Comparison of ENCODE assay signal across 24 cellular contexts in genomic region chr11:26806209-26806608, GRCh38.
DNase-seq lines count a peak whose midpoint lies in the region; ATAC-seq and TF ChIP-seq lines count a peak whose summit lies in the region.
"Had no signal": no experiment of that assay in that cellular context is flagged by ENCODE, and none has a peak within 500 bp of the region (broad histone marks: within the 10 kb centered on the region; RNA-seq: fewer than 3 reads in every experiment).

No MANE protein-coding gene starts in this region.

- H2BK20ac ChIP-seq in IMR-90 (ENCODE audit: low read depth, low read length): no peak overlapping the region

- intact Hi-C loops in IMR-90 (cut with micrococcal nuclease): no loop called here

- H3K23ac ChIP-seq in IMR-90 (ENCODE audit: low read depth, low read length): no peak overlapping the region

- no peak overlapping the region for H2AK9ac ChIP-seq in IMR-90 (replicated peaks; ENCODE audit: low read depth, low read length, poor library complexity)

- no peak overlapping the region for H3K18ac ChIP-seq in IMR-90 (ENCODE audit: low read depth, low read length)

- no peak overlapping the region for H3K4me2 ChIP-seq in IMR-90 (ENCODE audit: low read depth, low read length)
- H3K4me2 ChIP-seq: GM23338 had no signal

- H4K8ac ChIP-seq in IMR-90 (ENCODE audit: low read depth in 2 of 2, low read length in 2 of 2): no peak overlapping the region

- no peak overlapping the region for H2BK5ac ChIP-seq in IMR-90 (ENCODE audit: low read depth, low read length, poor library complexity, severe bottlenecking)

- TF ChIP-seq CTCF in IMR-90 (conservative IDR thresholded peaks at IDR 0.05; ENCODE audit: low read depth, low read length) (no peak), choroid plexus epithelial cell (conservative IDR thresholded peaks at IDR 0.05; ENCODE audit: low read depth, low read length) (no peak)

- no peak overlapping the region for H3K4ac ChIP-seq in IMR-90 (ENCODE audit: low read depth, low read length)

- no TSS peak for BruUV-seq in IMR-90 (replicated peaks; lab: Mats Ljungman, UMichigan)

- H3K27me3 ChIP-seq in IMR-90 (ENCODE audit: control insufficient read depth, insufficient read depth, low read length): no peaks in the 10 kb centered on the region
- H3K27me3 ChIP-seq: Peyer's patch, tibial nerve had no signal

- no peak for TF ChIP-seq POLR2A in IMR-90 (IDR thresholded peaks at IDR 0.05; ENCODE audit: low read depth, low read length)

- POLR2A ChIA-PET in IMR-90 (lab: Charles Lee; ENCODE audit: unreplicated experiment): no interaction called here

- no peak overlapping the region for H3K9ac ChIP-seq in IMR-90 (ENCODE audit: low read depth, low read length)
- H3K9ac ChIP-seq: parathyroid adenoma had no signal

- H2BK120ac ChIP-seq in IMR-90 (ENCODE audit: low read depth, low read length): no peak overlapping the region

- no peak overlapping the region for H4K91ac ChIP-seq in IMR-90 (ENCODE audit: insufficient read depth, low read depth, low read length)

- 60% methylated on average over 1 of the region's 1 CpG; no CpG with 5 or more reads in 1 of the 2 experiments for WGBS in IMR-90 (ENCODE audit: extremely low coverage in 2 of 2, insufficient read length in 1 of 2), 2 experiments

- no peaks in the 10 kb centered on the region for H3K36me3 ChIP-seq in IMR-90 (ENCODE audit: control insufficient read depth, insufficient read depth, low read length)
- H3K36me3 ChIP-seq: Peyer's patch, tibial nerve had no signal

- H2AFZ ChIP-seq in IMR-90 (replicated peaks; ENCODE audit: low read length, poor library complexity): no peak overlapping the region
- H2AFZ ChIP-seq: GM23338, parathyroid adenoma had no signal

- H4K20me1 ChIP-seq in IMR-90 (ENCODE audit: insufficient read depth, low read length): no peaks in the 10 kb centered on the region

- H3K4me3 ChIP-seq in IMR-90 (ENCODE audit: insufficient read depth, low read depth, low read length) (no peak overlapping the region), choroid plexus epithelial cell (ENCODE audit: low read depth, low read length) (no peak overlapping the region)
- H3K4me3 ChIP-seq: GM23338, Peyer's patch, tibial nerve had no signal

- in situ Hi-C loops in IMR-90 (cut with MboI; ENCODE audit: low sequenced_read_pairs): no loop called here

- H3K14ac ChIP-seq in IMR-90 (replicated peaks; ENCODE audit: low read depth, low read length): no peak overlapping the region

- no peak overlapping the region for H2BK15ac ChIP-seq in IMR-90 (ENCODE audit: low read depth, low read length)

- CTCF ChIA-PET in IMR-90 (lab: Yijun Ruan, JAX): no interaction called here

- dilution Hi-C loops in IMR-90 (cut with HindIII; ENCODE audit: low sequenced_read_pairs, unreplicated experiment): no loop called here

- H3K9me3 ChIP-seq in IMR-90 (ENCODE audit: control insufficient read depth, insufficient read depth, low read length): no peaks in the 10 kb centered on the region
- H3K9me3 ChIP-seq: Peyer's patch had no signal

- no peak overlapping the region for H4K5ac ChIP-seq in IMR-90 (ENCODE audit: low read depth, low read length)

- DNase-seq in AG20443 (ENCODE audit: low spot score): peak; percentile 32
- peak; percentile 22 for DNase-seq in IMR-90
- DNase-seq in choroid plexus epithelial cell (ENCODE audit: low read depth): peak; percentile 39
- DNase-seq in iris pigment epithelial cell (ENCODE audit: low read depth): peak; percentile 71
- DNase-seq in effector CD4-positive, alpha-beta T cell: no peak
- DNase-seq: activated CD4-positive, CD25-positive, alpha-beta regulatory T cell; activated T-cell treated with anti-CD3 and anti-CD28 coated beads, Interleukin-2, amount 50 U/mL, for 4 hours; AML-193; cortex of kidney; immature natural killer cell; naive B cell; NCI-H1436 treated with DMSO at 0.1 percent for 48 hours; NCI-H2171 treated with DMSO at 0.1 percent for 48 hours; Peyer's patch; stimulated activated naive B cell treated with anti-CD40 and anti-IgM and Interleukin-4, amounts not matched to agents 10 μg/mL and 1 μg/mL and 100 μg/mL, for 72 hours; T-helper 9 cell had no signal

- no peak overlapping the region for H2AK5ac ChIP-seq in IMR-90 (ENCODE audit: low read depth, low read length)

- ATAC-seq in IMR-90 (ENCODE audit: low read depth) (peak; percentile 65), GM21529 (IDR thresholded peaks at IDR 0.05; ENCODE audit: unreplicated experiment) (no peak), HG02623 (IDR thresholded peaks at IDR 0.05; ENCODE audit: unreplicated experiment) (no peak)
- no peak for ATAC-seq in activated CD4-positive, CD25-positive, alpha-beta regulatory T cell treated with anti-CD3 and anti-CD28 coated beads, Interleukin-2, amount 50 U/mL, for 24 hours
- ATAC-seq: activated naive CD4-positive, alpha-beta T cell treated with anti-CD3 and anti-CD28 coated beads, Interleukin-2, amount 50 U/mL, for 72 hours; activated T-cell treated with anti-CD3 and anti-CD28 coated beads, Interleukin-2, amount 50 U/mL, for 4 hours; GM23338; sciatic nerve; stimulated activated naive B cell treated with anti-CD40 and anti-IgM and Interleukin-4, amounts not matched to agents 10 μg/mL and 1 μg/mL and 100 μg/mL, for 72 hours had no signal

- H3K4me1 ChIP-seq in IMR-90 (ENCODE audit: control insufficient read depth, insufficient read depth, low read length): no peaks in the 10 kb centered on the region; the same call in 1 of the 2 replicates
- H3K4me1 ChIP-seq: parathyroid adenoma, Peyer's patch, tibial nerve had no signal

- H3K56ac ChIP-seq in IMR-90 (ENCODE audit: extremely low read depth, insufficient read depth, low read length): no peak overlapping the region

- no peak overlapping the region for H3K27ac ChIP-seq in IMR-90 (ENCODE audit: insufficient read depth, low read length)
- H3K27ac ChIP-seq: parathyroid adenoma, Peyer's patch, tibial nerve had no signal

- no peak for TF ChIP-seq RAD21 in IMR-90 (IDR thresholded peaks at IDR 0.05; ENCODE audit: low read length)

- H3K79me1 ChIP-seq in IMR-90 (ENCODE audit: low read depth in 1 of 2, low read length in 2 of 2): no peaks in the 10 kb centered on the region

- H3K9me1 ChIP-seq in IMR-90 (ENCODE audit: insufficient read depth, low read length): no peaks in the 10 kb centered on the region

TF ChIP-seq in IMR-90, 13 proteins besides CTCF, POLR2A, EP300 and RAD21:
- TF ChIP-seq MAZ (IDR thresholded peaks at IDR 0.05; ENCODE audit: borderline replicate concordance, low read depth, low read length): no peak
- TF ChIP-seq USF2 (IDR thresholded peaks at IDR 0.05; ENCODE audit: low read depth, low read length): peak; percentile 58
- no peak for TF ChIP-seq FOS (IDR thresholded peaks at IDR 0.05; ENCODE audit: low read depth, low read length)
